ENCODE assay signal across 21 cellular contexts in the genomic region with DNA sequence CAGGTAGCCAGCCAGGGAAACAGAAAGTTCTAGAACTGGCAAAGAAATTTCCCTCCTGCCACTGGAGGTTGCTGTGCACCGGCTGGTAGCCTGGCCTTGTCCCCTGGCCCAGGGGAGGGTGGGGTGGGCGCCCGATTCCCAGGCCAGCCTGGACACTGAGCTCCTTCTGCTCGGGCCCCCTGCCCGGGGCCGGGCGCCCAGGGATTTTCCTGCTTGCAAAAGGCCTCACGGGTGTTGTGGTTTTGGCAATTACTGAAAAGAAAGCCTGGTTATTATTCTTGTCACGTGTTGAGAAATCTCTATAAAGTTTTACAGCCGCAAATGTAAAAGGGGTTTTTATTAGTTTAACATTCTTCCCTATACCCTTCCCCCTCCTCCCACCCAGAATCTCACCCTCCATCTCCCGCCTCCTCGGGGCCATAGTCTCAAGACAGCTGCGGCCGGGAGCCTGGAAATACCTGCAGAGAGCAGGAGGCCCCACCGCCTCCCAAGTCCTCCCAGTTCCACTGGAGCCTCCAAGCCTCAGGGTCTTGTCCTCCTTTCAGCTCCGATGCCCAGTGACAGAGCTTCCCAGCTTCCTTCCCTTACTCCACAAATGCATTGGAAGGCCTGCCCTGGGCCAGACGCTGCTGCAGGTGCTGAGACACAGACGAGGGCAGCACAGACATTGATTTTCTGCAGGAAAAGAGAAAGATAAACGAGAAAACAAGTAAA.
A peak's percentile ranks its signal among the peaks of the same experiment; 100 is the strongest.
DNase-seq lines count a peak whose midpoint lies in the region; ATAC-seq and TF ChIP-seq lines count a peak whose summit lies in the region.
"Had no signal": no experiment of that assay in that cellular context is flagged by ENCODE, and none has a peak within 500 bp of the region (broad histone marks: within the 10 kb centered on the region; RNA-seq: fewer than 3 reads in every experiment).

No MANE protein-coding gene starts in this region.

- H3K36me3 ChIP-seq in A673 (ENCODE audit: insufficient read depth, low read length, poor library complexity, severe bottlenecking) (no peaks in the 10 kb centered on the region), hepatocyte (replicated peaks; ENCODE audit: insufficient read depth, low read depth) (no peaks in the 10 kb centered on the region), neuronal stem cell (replicated peaks in 1 of 2; ENCODE audit: control insufficient read depth in 2 of 2, insufficient read depth in 2 of 2, low read length in 2 of 2) (no peaks in the 10 kb centered on the region), HAP-1 (replicated peaks) (no peaks in the 10 kb centered on the region)
- H3K36me3 ChIP-seq: BLaER1, uterus had no signal

- intact Hi-C loops in A673 (cut with micrococcal nuclease; ENCODE audit: unreplicated experiment): no loop called here

- 36% methylated on average over 17 of the region's 19 CpGs for WGBS in hepatocyte (ENCODE audit: low lambda C conversion rate, missing lambda C conversion rate)
- WGBS in neuronal stem cell (ENCODE audit: extremely low coverage in 2 of 2, insufficient read length in 2 of 2, insufficient replicate concordance in 1 of 2), 2 donors: no CpG with 5 or more reads among the region's 19 CpGs

- H4K8ac ChIP-seq in neuronal stem cell (ENCODE audit: low read depth, low read length): no peak overlapping the region

- H2AK5ac ChIP-seq in neuronal stem cell (ENCODE audit: low read depth, low read length): no peak overlapping the region

- H4K20me1 ChIP-seq in hepatocyte (ENCODE audit: insufficient read depth, poor library complexity, severe bottlenecking): no peaks in the 10 kb centered on the region
- H4K20me1 ChIP-seq: BLaER1 had no signal

- no peak overlapping the region for H2BK120ac ChIP-seq in neuronal stem cell (ENCODE audit: low read depth, low read length)

- H4K91ac ChIP-seq in neuronal stem cell (ENCODE audit: low read depth, low read length, poor library complexity): no peak overlapping the region

- peaks cover 10% of the 10 kb centered on the region for H3K9me3 ChIP-seq in A673 (ENCODE audit: low read depth, low read length, poor library complexity, severe bottlenecking)
- peaks cover 3% of the 10 kb centered on the region for H3K9me3 ChIP-seq in hepatocyte (ENCODE audit: low read depth)
- no peaks in the 10 kb centered on the region for H3K9me3 ChIP-seq in neuronal stem cell (replicated peaks in 1 of 2; ENCODE audit: control insufficient read depth in 2 of 2, insufficient read depth in 1 of 2, low read depth in 1 of 2, low read length in 2 of 2)
- no peaks in the 10 kb centered on the region for H3K9me3 ChIP-seq in HAP-1
- H3K9me3 ChIP-seq: uterus had no signal

- no peak overlapping the region for H3K4ac ChIP-seq in neuronal stem cell (ENCODE audit: low read length)

- H3K79me2 ChIP-seq in hepatocyte: no peaks in the 10 kb centered on the region

- no peak overlapping the region for H2BK15ac ChIP-seq in neuronal stem cell (ENCODE audit: low read length)

- H3K27ac ChIP-seq in A673 (ENCODE audit: low read depth, low read length, poor library complexity, severe bottlenecking): no peak overlapping the region
- H3K27ac ChIP-seq in VCaP: peak overlapping the region; percentile 42
- peak overlapping the region; percentile 52 for H3K27ac ChIP-seq in hepatocyte
- H3K27ac ChIP-seq in neuronal stem cell (replicated peaks; ENCODE audit: low read length): no peak overlapping the region
- H3K27ac ChIP-seq: A549, BLaER1, HL-60, uterus had no signal

- no TSS peak for BruUV-seq in A673 (replicated peaks; lab: Mats Ljungman, UMichigan)

- in situ Hi-C loops in HAP-1 (cut with MboI; ENCODE audit: low sequenced_read_pairs): no loop called here

- H2AFZ ChIP-seq in hepatocyte (no peak overlapping the region), neuronal stem cell (ENCODE audit: low read length) (no peak overlapping the region)

- H3K79me1 ChIP-seq in neuronal stem cell (ENCODE audit: low read depth, low read length): no peaks in the 10 kb centered on the region

- TF ChIP-seq CTCF in A673 (conservative IDR thresholded peaks at IDR 0.05; ENCODE audit: low read depth, low read length) (no peak), VCaP (conservative IDR thresholded peaks at IDR 0.05) (no peak), hepatocyte (IDR thresholded peaks at IDR 0.05; ENCODE audit: poor library complexity) (no peak)

- no peak overlapping the region for H3K14ac ChIP-seq in neuronal stem cell (ENCODE audit: low read length)

- POLR2A ChIA-PET in A673 (lab: Charles Lee; ENCODE audit: low non-redundant PET): no interaction called here

- peaks cover 20% of the 10 kb centered on the region for H3K4me1 ChIP-seq in A673 (ENCODE audit: insufficient read depth, low read length, poor library complexity, severe bottlenecking)
- H3K4me1 ChIP-seq in hepatocyte (ENCODE audit: insufficient read depth): peaks cover 25% of the 10 kb centered on the region
- peaks cover 0 to 8% of the 10 kb centered on the region in 2 donors for H3K4me1 ChIP-seq in neuronal stem cell (ENCODE audit: control insufficient read depth in 2 of 2, insufficient read depth in 1 of 2, low read depth in 1 of 2, low read length in 2 of 2)
- no peaks in the 10 kb centered on the region for H3K4me1 ChIP-seq in HAP-1
- H3K4me1 ChIP-seq: A549 had no signal

- H3K23ac ChIP-seq in neuronal stem cell (ENCODE audit: low read depth, low read length, poor library complexity): no peak overlapping the region

- CTCF ChIA-PET in A673 (lab: Charles Lee): no interaction called here

- ATAC-seq in HG03095 (IDR thresholded peaks at IDR 0.05; ENCODE audit: unreplicated experiment): no peak
- ATAC-seq: A549, HCT116, left cardiac atrium, Right ventricle myocardium inferior had no signal

- H3K27me3 ChIP-seq in A673 (replicated peaks; ENCODE audit: insufficient read depth, low read depth, low read length, poor library complexity): no peaks in the 10 kb centered on the region
- H3K27me3 ChIP-seq in hepatocyte: no peaks in the 10 kb centered on the region
- H3K27me3 ChIP-seq in neuronal stem cell (ENCODE audit: control insufficient read depth in 3 of 3, insufficient read depth in 3 of 3, low read depth in 1 of 3, low read length in 3 of 3): no peaks in the 10 kb centered on the region
- no peaks in the 10 kb centered on the region for H3K27me3 ChIP-seq in HAP-1 (ENCODE audit: low read depth)
- H3K27me3 ChIP-seq: BLaER1, uterus had no signal

- peak overlapping the region; percentile 3 for H3K18ac ChIP-seq in neuronal stem cell (ENCODE audit: low read length)

- no peak overlapping the region for H3K9ac ChIP-seq in neuronal stem cell (ENCODE audit: low read depth, low read length, poor library complexity)
- H3K9ac ChIP-seq: BLaER1 had no signal

- H3K4me3 ChIP-seq in A673 (ENCODE audit: low read depth, low read length, poor library complexity, severe bottlenecking) (no peak overlapping the region), hepatocyte (no peak overlapping the region), neuronal stem cell (ENCODE audit: low read length in 2 of 2) (no peak overlapping the region), HAP-1 (no peak overlapping the region)
- H3K4me3 ChIP-seq: A549, BLaER1, uterus had no signal

- DNase-seq in A673 (ENCODE audit: low spot score): peak; percentile 52
- DNase-seq in hepatocyte (ENCODE audit: low spot score): peak; percentile 50
- DNase-seq in neuronal stem cell (ENCODE audit: low spot score): no peak
- no peak for DNase-seq in H4 (ENCODE audit: low spot score)
- no peak for DNase-seq in activated naive CD4-positive, alpha-beta T cell treated with Interleukin-2 at 50 U/mL for 16 hours
- no peak for DNase-seq in HAP-1 (ENCODE audit: low spot score in 2 of 2)
- DNase-seq: activated CD4-positive, alpha-beta T cell treated with anti-CD3 and anti-CD28 coated beads for 48 hours; activated CD8-positive, alpha-beta memory T cell treated with anti-CD3 and anti-CD28 coated beads, Interleukin-2, amount 50 U/mL, for 4 hours; Calu3; central memory CD4-positive, alpha-beta T cell; left cardiac atrium; NCI-H1417 treated with DMSO at 0.1 percent for 48 hours; NCI-H524 treated with DMSO at 0.1 percent for 48 hours; uterus had no signal

- peak overlapping the region; percentile 58 for H3K4me2 ChIP-seq in hepatocyte
- no peak overlapping the region for H3K4me2 ChIP-seq in neuronal stem cell (ENCODE audit: insufficient read depth, low read length, poor library complexity, severe bottlenecking)
- H3K4me2 ChIP-seq: A549, BLaER1 had no signal

- H2BK12ac ChIP-seq in neuronal stem cell (ENCODE audit: low read length): no peak overlapping the region

- no peaks in the 10 kb centered on the region for H3K9me2 ChIP-seq in hepatocyte (replicated peaks; ENCODE audit: insufficient read depth)

- no peak overlapping the region for H2BK5ac ChIP-seq in neuronal stem cell (ENCODE audit: low read length)

Comparison
In these comparisons a context has a peak if more than half of its experiments do, and no peak if none do; other contexts are left out.
1. DNase-seq: peak in A673 (single experiment) and hepatocyte (single experiment); none in neuronal stem cell (single experiment), H4 (single experiment), activated naive CD4-positive, alpha-beta T cell treated with Interleukin-2 at 50 U/mL for 16 hours (single experiment) and HAP-1 (0 of 2).
2. H3K27ac ChIP-seq: peak in VCaP (single experiment) and hepatocyte (single experiment); none in A673 (single experiment) and neuronal stem cell (single experiment).